In genomic region chr1:51506537-51506936, GRCh38 we compare ENCODE assay signal across 8 cellular contexts. TPM values are rescaled to one million over a fixed set of nuclear protein-coding genes. Genes with fewer than 3 reads are reported as not detected.
DNase-seq lines count a peak whose midpoint lies in the region; ATAC-seq, FAIRE-seq and TF ChIP-seq lines count a peak whose summit lies in the region.

No MANE protein-coding gene starts in this region.

- no peaks in the 10 kb centered on the region for H3K23me2 ChIP-seq in H9 (ENCODE audit: insufficient read length, low read depth, low read length, poor library complexity, severe bottlenecking)

- H4K5ac ChIP-seq in H9 (ENCODE audit: insufficient read length, low read depth, low read length): no peak overlapping the region

- intact Hi-C loops in K562 (cut with micrococcal nuclease) (no loop called here), natural killer cell (cut with micrococcal nuclease) (no loop called here)

- H3K56ac ChIP-seq in H9 (ENCODE audit: insufficient read length, low read depth, low read length): no peak overlapping the region

- no peak overlapping the region for H3K4ac ChIP-seq in H9 (ENCODE audit: low read depth, low read length)

- no peak overlapping the region for H3K27ac ChIP-seq in K562 (ENCODE audit: extremely low read depth, low read depth, low read length)
- no peak overlapping the region for H3K27ac ChIP-seq in RWPE1
- no peak overlapping the region for H3K27ac ChIP-seq in H9 (ENCODE audit: insufficient read length, low read depth, low read length)

- H3K14ac ChIP-seq in H9 (ENCODE audit: insufficient read depth, low read length): no peak overlapping the region

- ATAC-seq in HG02623 (IDR thresholded peaks at IDR 0.05; ENCODE audit: unreplicated experiment): peak; percentile 40
- ATAC-seq in K562: peak; percentile 13; the same call in 1 of the 3 replicates
- no peak for ATAC-seq in natural killer cell

- no peak overlapping the region for H2BK15ac ChIP-seq in H9 (ENCODE audit: low read depth, low read length)

- H3K27ac Mint-ChIP-seq in natural killer cell: peak overlapping the region; percentile 43 to 60
- no peak overlapping the region for H3K27ac Mint-ChIP-seq in H9

- H3K23ac ChIP-seq in H9 (ENCODE audit: insufficient read length, low read depth, low read length): no peak overlapping the region

- H3K9me1 ChIP-seq in K562 (ENCODE audit: control insufficient read depth, insufficient read depth, low read length): no peaks in the 10 kb centered on the region

- no peak overlapping the region for H4K91ac ChIP-seq in H9 (ENCODE audit: insufficient read length, low read depth, low read length)

- no peak for FAIRE-seq in K562 (lab: Jason Lieb, UNC)

- no peaks in the 10 kb centered on the region for H3K79me1 ChIP-seq in H9 (ENCODE audit: insufficient read depth, low read depth, low read length, poor library complexity, severe bottlenecking)

- no peak for TF ChIP-seq POLR2A in K562 (conservative IDR thresholded peaks at IDR 0.05)

- no peaks in the 10 kb centered on the region for H3K36me3 Mint-ChIP-seq in natural killer cell
- H3K36me3 Mint-ChIP-seq in H9 (ENCODE audit: insufficient read depth in 1 of 3, low read depth in 3 of 3): peaks cover 0 to 7% (median 2%) of the 10 kb centered on the region in 3 experiments; a peak in 2 of 7 replicates

- no peaks in the 10 kb centered on the region for H3K9me3 ChIP-seq in K562 (replicated peaks; ENCODE audit: control insufficient read depth, insufficient read depth, low read depth, low read length)
- no peaks in the 10 kb centered on the region for H3K9me3 ChIP-seq in H9 (ENCODE audit: control insufficient read depth, low read depth, low read length)

- TF ChIP-seq CTCF in K562 (IDR thresholded peaks at IDR 0.05 in 2 of 3, conservative IDR thresholded peaks at IDR 0.05 in 1 of 3; ENCODE audit: insufficient read depth in 2 of 3, low read depth in 1 of 3, low read length in 3 of 3) (no peak), natural killer cell (IDR thresholded peaks at IDR 0.05) (no peak), RWPE1 (conservative IDR thresholded peaks at IDR 0.05; ENCODE audit: low read depth) (no peak), H9 (conservative IDR thresholded peaks at IDR 0.05) (no peak)

- H3K18ac ChIP-seq in H9 (ENCODE audit: insufficient read length, low read depth, low read length): no peak overlapping the region

- H3K9ac ChIP-seq in K562 (ENCODE audit: insufficient read depth in 1 of 2, low read depth in 2 of 2, low read length in 2 of 2) (no peak overlapping the region), H9 (ENCODE audit: extremely low read depth, insufficient read length, low read length) (no peak overlapping the region)

- H3K27me3 ChIP-seq in K562 (ENCODE audit: control insufficient read depth in 2 of 2, insufficient read depth in 2 of 2, low read length in 2 of 2) (no peaks in the 10 kb centered on the region), H9 (ENCODE audit: insufficient read depth, low read length) (no peaks in the 10 kb centered on the region), H7 (ENCODE audit: control insufficient read depth, insufficient read depth, low read length) (no peaks in the 10 kb centered on the region)

- in situ Hi-C loops in K562 (cut with MboI): no loop called here

- H3K79me2 ChIP-seq in K562 (ENCODE audit: control insufficient read depth, insufficient read depth, low read length): peaks cover 92% of the 10 kb centered on the region
- H3K79me2 ChIP-seq in H9 (ENCODE audit: insufficient read depth, low read length): peaks cover 1% of the 10 kb centered on the region; the same call in 1 of the 2 replicates

- H3K4me1 ChIP-seq in K562 (replicated peaks in 1 of 2; ENCODE audit: control insufficient read depth in 2 of 2, insufficient read depth in 2 of 2, low read length in 2 of 2): peaks cover 4 to 15% of the 10 kb centered on the region in 2 experiments; a peak in 3 of 5 replicates
- H3K4me1 ChIP-seq in H9 (ENCODE audit: insufficient read depth, low read length): no peaks in the 10 kb centered on the region

- CTCF ChIA-PET in K562 (lab: Yijun Ruan, JAX; ENCODE audit: low intra/inter-chr PET ratio): interaction anchor here (0.6 kb wide), 1 partner anchor 174 kb away, joined by 5 read pairs; no protein-coding TSS in a partner anchor
- CTCF ChIA-PET in RWPE1 (lab: Yijun Ruan, JAX): interaction anchor here (0.7 kb wide), 1 partner anchor 175 kb away, joined by 3 read pairs; no protein-coding TSS in a partner anchor

- H3K4me3 Mint-ChIP-seq in natural killer cell (no peak overlapping the region), H9 (no peak overlapping the region)

- no peak overlapping the region for H4K8ac ChIP-seq in H9 (replicated peaks; ENCODE audit: insufficient read length, low read depth, low read length)

- 65% methylated on average over 3 of the region's 3 CpGs for WGBS in K562 (ENCODE audit: insufficient coverage, low coverage, missing lambda C conversion rate)
- no CpG with 5 or more reads among the region's 3 CpGs for WGBS in H9 (ENCODE audit: extremely low coverage, insufficient read length, low lambda C conversion rate)

- BruUV-seq in K562 (replicated peaks; lab: Mats Ljungman, UMichigan): no TSS peak

- POLR2A ChIA-PET in K562 (lab: Yijun Ruan, JAX): interaction anchor here (0.8 to 3.2 kb wide), 7 partner anchors 9 to 208 kb away, joined by 3 to 12 read pairs (median 3); partner anchors contain the start of gene EPS15
- POLR2A ChIA-PET in RWPE1 (lab: Yijun Ruan, JAX; ENCODE audit: low non-redundant PET): no interaction called here

- peak; percentile 49 for DNase-seq in D341Med (ENCODE audit: low spot score)
- no peak for DNase-seq in K562 (ENCODE audit: extremely low read depth in 1 of 4, low spot score in 3 of 4)
- DNase-seq in natural killer cell: no peak
- DNase-seq in RWPE1 (ENCODE audit: low spot score): no peak
- no peak for DNase-seq in putamen (ENCODE audit: low spot score)
- no peak for DNase-seq in H9
- DNase-seq in H7: no peak

- no peak for TF ChIP-seq RAD21 in K562 (CRISPR knock-in tag; conservative IDR thresholded peaks at IDR 0.05 in 1 of 2, IDR thresholded peaks at IDR 0.05 in 1 of 2)

- no peak overlapping the region for H2AK5ac ChIP-seq in H9 (ENCODE audit: insufficient read length, low read length)

- H3K4me1 Mint-ChIP-seq in natural killer cell (peaks cover 38 to 54% of the 10 kb centered on the region in 2 donors), H9 (no peaks in the 10 kb centered on the region)

- no peak overlapping the region for H2BK12ac ChIP-seq in H9 (ENCODE audit: insufficient read length, low read depth, low read length)

- H4K20me1 ChIP-seq in K562 (replicated peaks; ENCODE audit: control insufficient read depth, insufficient read depth, low read length) (no peaks in the 10 kb centered on the region), H9 (ENCODE audit: control insufficient read depth, insufficient read depth, insufficient read length) (no peaks in the 10 kb centered on the region)

- TF ChIP-seq EP300 in K562 (IDR thresholded peaks at IDR 0.05; ENCODE audit: low read length): no peak

- H3K4me3 ChIP-seq in K562: no peak overlapping the region
- no peak overlapping the region for H3K4me3 ChIP-seq in H7 (ENCODE audit: insufficient read depth, low read depth, low read length)

- H3K27me3 Mint-ChIP-seq in natural killer cell (ENCODE audit: low read depth in 2 of 2): no peaks in the 10 kb centered on the region
- H3K27me3 Mint-ChIP-seq in H9 (ENCODE audit: low read depth): no peaks in the 10 kb centered on the region

- no peak overlapping the region for H3K4me2 ChIP-seq in K562 (ENCODE audit: insufficient read depth, low read length)
- no peak overlapping the region for H3K4me2 ChIP-seq in H9 (ENCODE audit: insufficient read depth, insufficient read length, low read length)

- H3K9me3 Mint-ChIP-seq in natural killer cell (no peaks in the 10 kb centered on the region), H9 (no peaks in the 10 kb centered on the region)

- H2BK20ac ChIP-seq in H9 (ENCODE audit: low read depth, low read length, poor library complexity, severe bottlenecking): no peak overlapping the region

- H3K36me3 ChIP-seq in K562 (ENCODE audit: control insufficient read depth, insufficient read depth, low read length): peaks cover 18% of the 10 kb centered on the region; the same call in 2 of the 3 replicates
- no peaks in the 10 kb centered on the region for H3K36me3 ChIP-seq in H7 (replicated peaks; ENCODE audit: control insufficient read depth, insufficient read depth, low read length)

- H3T11ph ChIP-seq in H9 (ENCODE audit: low read length): no peak overlapping the region

- no peak overlapping the region for H2BK120ac ChIP-seq in H9 (ENCODE audit: low read depth, low read length, poor library complexity, severe bottlenecking)

- H2BK5ac ChIP-seq in H9 (ENCODE audit: insufficient read length, low read length): no peak overlapping the region

- no peak overlapping the region for H2AFZ ChIP-seq in K562 (ENCODE audit: low read depth, low read length)
- no peak overlapping the region for H2AFZ ChIP-seq in H9 (ENCODE audit: low read length)

TF ChIP-seq in K562, 482 proteins besides CTCF, POLR2A, EP300 and RAD21 (continues in another document):
- no peak for TF ChIP-seq LEF1 (IDR thresholded peaks at IDR 0.05)

RNA-seq across cellular contexts. Expression of gene EPS15, which starts 12.5 kb away (rescaled TPM):
- total RNA-seq in K562 (2011; cell fraction: chromatin; rRNA removed; ENCODE audit: low replicate concordance): 166 and 354 TPM in 2 replicates
- total RNA-seq in K562 (2011; cell fraction: nucleolus; rRNA removed): 42.5 and 54.6 TPM in 2 replicates
- 102 and 104 TPM in 2 replicates for total RNA-seq in K562 (2011; cell fraction: nucleoplasm; rRNA removed)
- total RNA-seq in K562 (2014; rRNA removed) (31.0 and 31.1 TPM in 2 replicates), K562 (2014; rRNA removed; fragmentation: Illumina TruSeq; extraction: Trizol) (55.0 and 67.0 TPM in 2 replicates), K562 (2015; rRNA removed; fragmentation: Illumina TruSeq; extraction: Trizol) (43.0 and 47.7 TPM in 2 replicates), K562 (2021) (59.7 and 69.0 TPM in 2 replicates), natural killer cell (100 to 1,000 TPM in 1 of 3 donors, 10 to 100 TPM in 2; 92.7 to 127 (median 93.5) TPM), H9 (2021) (40.2 and 44.1 TPM in 2 replicates)
- polyA plus RNA-seq in K562 (2011; rRNA removed) (46.6 and 64.5 TPM in 2 replicates), K562 (2014; fragmentation: Illumina TruSeq; extraction: Trizol) (41.2 and 41.7 TPM in 2 replicates), K562 (2014; fragmentation: Nextera tagmentation; extraction: Ambion mirVana) (10 to 100 TPM; 23.1 to 31.6 TPM), K562 (2014; rRNA removed) (33.6 and 33.9 TPM in 2 replicates)
- polyA plus RNA-seq in K562 (2011; cell fraction: cytosol; rRNA removed): 12.8 and 22.2 TPM in 2 replicates
- polyA plus RNA-seq in K562 (2011; cell fraction: nucleus; rRNA removed): 32.0 and 36.8 TPM in 2 replicates
- 26.7 and 38.3 TPM in 2 replicates for polyA plus RNA-seq in K562 (2012)
- 141 and 149 TPM in 2 replicates for polyA minus RNA-seq in K562 (2011; rRNA and poly(A)+ RNA removed)
- 49.4 and 55.8 TPM in 2 replicates for polyA minus RNA-seq in K562 (2011; cell fraction: cytosol; rRNA and poly(A)+ RNA removed)
- 34.7 and 51.0 TPM in 2 replicates for polyA minus RNA-seq in K562 (2011; cell fraction: nucleus; rRNA and poly(A)+ RNA removed)
- total RNA-seq in H7 (2014; rRNA removed; shearing (Covaris generic)): 26.6 and 37.2 TPM in 2 replicates

Comparison
In these comparisons a context has a peak if more than half of its experiments do, and no peak if none do; other contexts are left out.
1. ATAC-seq: peak in HG02623 (single experiment) and K562 (single experiment); none in natural killer cell (0 of 3).
2. H3K27ac Mint-ChIP-seq: peak in natural killer cell (2 of 2); none in H9 (0 of 3).